Comparison of ENCODE assay signal across 21 cellular contexts in genomic region chr12:3379079-3379478, GRCh38.
"Had no signal": no experiment of that assay in that cellular context is flagged by ENCODE, and none has a peak within 500 bp of the region (broad histone marks: within the 10 kb centered on the region; RNA-seq: fewer than 3 reads in every experiment).

No MANE protein-coding gene starts in this region.

- H3K4me1 ChIP-seq: adrenal gland, colonic mucosa had no signal

- DNase-seq: activated CD4-positive, alpha-beta memory T cell treated with anti-CD3 and anti-CD28 coated beads, Interleukin-2, amount 10 ng/mL, durations not matched to agents 7 days and 5 days; activated CD4-positive, alpha-beta T cell treated with anti-CD3 and anti-CD28 coated beads, Interleukin-2, amount 50 U/mL, for 1 hour; activated CD4-positive, CD25-positive, alpha-beta regulatory T cell; activated CD8-positive, alpha-beta memory T cell treated with anti-CD3 and anti-CD28 coated beads, Interleukin-2, amount 50 U/mL, for 4 hours; activated naive CD4-positive, alpha-beta T cell treated with anti-CD3 and anti-CD28 coated beads, Interleukin-2, amount 50 U/mL, for 16 hours; activated naive CD8-positive, alpha-beta T cell treated with anti-CD3 and anti-CD28 coated beads, Interleukin-2, amount 10 ng/mL, durations not matched to agents 7 days and 5 days; adrenal gland; anterior cingulate cortex; caudate nucleus; colonic mucosa; Karpas-422; NCI-H1048; NCI-H146; NCI-H187 treated with DMSO at 0.1 percent for 48 hours; NCI-H2171; NCI-H2227 treated with DMSO at 0.1 percent for 48 hours; NCI-H526 treated with DMSO at 0.1 percent for 48 hours; NCI-H82; RPMI8226 had no signal

- H3K27ac ChIP-seq: adrenal gland, colonic mucosa had no signal

- H3K27me3 ChIP-seq: adrenal gland, colonic mucosa had no signal

- H3K36me3 ChIP-seq: adrenal gland, colonic mucosa had no signal

- H3K9me3 ChIP-seq: adrenal gland, colonic mucosa had no signal

- ATAC-seq: Panc1, Right ventricle myocardium inferior had no signal

- H3K4me3 ChIP-seq: adrenal gland, colonic mucosa had no signal
